In the genomic region with DNA sequence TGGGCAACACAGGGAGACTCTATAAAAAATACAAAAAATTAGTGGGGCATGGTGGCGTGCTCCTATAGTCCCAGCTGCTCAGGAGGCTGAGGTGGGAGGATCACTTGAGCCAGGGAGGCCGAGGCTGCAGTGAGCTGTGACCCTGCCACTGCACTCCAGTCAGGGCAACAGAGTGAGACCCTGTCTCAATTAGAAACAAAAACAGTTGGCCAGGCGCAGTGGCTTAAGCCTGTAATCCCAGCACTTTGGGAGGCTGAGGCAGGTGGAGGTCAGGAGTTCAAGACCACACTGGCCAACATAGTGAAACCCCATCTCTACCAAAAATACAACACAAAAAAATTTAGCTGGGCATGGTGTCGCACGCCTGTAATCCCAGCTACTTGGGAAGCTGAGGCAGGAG, we compare ENCODE assay signal across 8 cellular contexts. TPM values are rescaled to one million over a fixed set of nuclear protein-coding genes. Genes with fewer than 3 reads are reported as not detected.
DNase-seq lines count a peak whose midpoint lies in the region; ATAC-seq, FAIRE-seq and TF ChIP-seq lines count a peak whose summit lies in the region.
"Not testable (repeated sequence)": the region's sequence is repeated elsewhere in the genome, so short reads cannot be mapped to it uniquely, and the experiment has no call there.

No MANE protein-coding gene starts in this region.

- H3K9me3 Mint-ChIP-seq in CD4-positive, CD25-positive, alpha-beta regulatory T cell; activated T-cell treated with anti-CD3 and anti-CD28 coated beads, Interleukin-2, amount 50 U/mL, for 4 hours; nephron progenitor cell; stimulated activated naive CD8-positive, alpha-beta T cell treated with anti-CD3 and anti-CD28 coated beads, Interleukin-15, amount 100 ng/mL, for 72 hours: not testable (repeated sequence)

- H3K79me2 ChIP-seq in K562 (ENCODE audit: control insufficient read depth, insufficient read depth, low read length), result peaks cover 34% of the 10 kb centered on the region
- H3K79me2 ChIP-seq in HepG2 (ENCODE audit: insufficient read depth, low read length), result peaks cover 27% of the 10 kb centered on the region

- H3K27ac Mint-ChIP-seq in CD4-positive, CD25-positive, alpha-beta regulatory T cell; nephron progenitor cell: not testable (repeated sequence)
- peak overlapping the region; percentile 19 to 34 for H3K27ac Mint-ChIP-seq in stimulated activated naive CD8-positive, alpha-beta T cell treated with anti-CD3 and anti-CD28 coated beads, Interleukin-15, amount 100 ng/mL, for 72 hours

- not testable (repeated sequence) for TF ChIP-seq CTCF in HEK293 (tag by site-specific recombination; IDR thresholded peaks at IDR 0.05); K562 (IDR thresholded peaks at IDR 0.05 in 2 of 3, conservative IDR thresholded peaks at IDR 0.05 in 1 of 3; ENCODE audit: insufficient read depth in 2 of 3, low read depth in 1 of 3, low read length in 3 of 3); HepG2 (CRISPR knock-in tag; IDR thresholded peaks at IDR 0.05); nephron progenitor cell (IDR thresholded peaks at IDR 0.05)

- H3K4me3 Mint-ChIP-seq in CD4-positive, CD25-positive, alpha-beta regulatory T cell, result peak overlapping the region; percentile 22 to 66 (median 41)
- peak overlapping the region; percentile 8 for H3K4me3 Mint-ChIP-seq in activated T-cell treated with anti-CD3 and anti-CD28 coated beads, Interleukin-2, amount 50 U/mL, for 4 hours
- peak overlapping the region; percentile 11 for H3K4me3 Mint-ChIP-seq in nephron progenitor cell
- peak overlapping the region in 1 of 2 donors; percentile 5 for H3K4me3 Mint-ChIP-seq in stimulated activated naive CD8-positive, alpha-beta T cell treated with anti-CD3 and anti-CD28 coated beads, Interleukin-15, amount 100 ng/mL, for 72 hours

- TF ChIP-seq EP300 in K562 (IDR thresholded peaks at IDR 0.05; ENCODE audit: low read length); HepG2 (IDR thresholded peaks at IDR 0.05; ENCODE audit: low read depth in 2 of 2, low read length in 2 of 2); HepG2 (CRISPR knock-in tag; IDR thresholded peaks at IDR 0.05; ENCODE audit: borderline replicate concordance): not testable (repeated sequence)

- H3K4me1 ChIP-seq in CD4-positive, CD25-positive, alpha-beta regulatory T cell (ENCODE audit: control insufficient read depth, insufficient read depth, low read length, poor library complexity, severe bottlenecking), result peaks cover 29% of the 10 kb centered on the region
- H3K4me1 ChIP-seq in HEK293 (ENCODE audit: control insufficient read depth, insufficient read depth, low read length), result not testable (repeated sequence)
- H3K4me1 ChIP-seq in K562 (replicated peaks in 1 of 2; ENCODE audit: control insufficient read depth in 2 of 2, insufficient read depth in 2 of 2, low read length in 2 of 2), result peaks cover 0 to 10% of the 10 kb centered on the region in 2 experiments; a peak in 1 of 5 replicates
- H3K4me1 ChIP-seq in HepG2 (ENCODE audit: insufficient read depth, low read length), result peaks cover 25% of the 10 kb centered on the region

- 94% methylated on average over 5 of the region's 5 CpGs for WGBS in K562 (ENCODE audit: insufficient coverage, low coverage, missing lambda C conversion rate)
- 100% methylated on average over 5 of the region's 5 CpGs for WGBS in HepG2 (ENCODE audit: low lambda C conversion rate)

- TF ChIP-seq RAD21 in K562 (CRISPR knock-in tag; conservative IDR thresholded peaks at IDR 0.05 in 1 of 2, IDR thresholded peaks at IDR 0.05 in 1 of 2); HepG2 (CRISPR knock-in tag; IDR thresholded peaks at IDR 0.05): not testable (repeated sequence)

- not testable (repeated sequence) for H3K27me3 Mint-ChIP-seq in CD4-positive, CD25-positive, alpha-beta regulatory T cell; activated T-cell treated with anti-CD3 and anti-CD28 coated beads, Interleukin-2, amount 50 U/mL, for 4 hours (ENCODE audit: low read depth); nephron progenitor cell (ENCODE audit: low read depth, poor library complexity); stimulated activated naive CD8-positive, alpha-beta T cell treated with anti-CD3 and anti-CD28 coated beads, Interleukin-15, amount 100 ng/mL, for 72 hours

- in situ Hi-C loops in K562 (cut with MboI); HepG2 (cut with HindIII; ENCODE audit: extremely low pct_ligation_motif_present, low pct_unique_long_range_greater_than_20kb): not testable (repeated sequence)

- not testable (repeated sequence) for H3K9me1 ChIP-seq in K562 (ENCODE audit: control insufficient read depth, insufficient read depth, low read length)

- CTCF ChIA-PET in HEK293 (lab: Yijun Ruan, JAX); K562 (lab: Yijun Ruan, JAX; ENCODE audit: low intra/inter-chr PET ratio); HepG2 (lab: Yijun Ruan, JAX; ENCODE audit: low intra/inter-chr PET ratio, low total read pairs): not testable (repeated sequence)

- not testable (repeated sequence) for H3K36me3 ChIP-seq in CD4-positive, CD25-positive, alpha-beta regulatory T cell (ENCODE audit: control insufficient read depth, insufficient read depth, low read length); HEK293 (ENCODE audit: control insufficient read depth in 2 of 2, insufficient read depth in 1 of 2, low read length in 2 of 2); SK-N-MC (ENCODE audit: insufficient read depth, low read length); K562 (ENCODE audit: control insufficient read depth, insufficient read depth, low read length); HepG2 (replicated peaks in 1 of 2; ENCODE audit: control insufficient read depth in 1 of 2, insufficient read depth in 2 of 2, low read length in 2 of 2)

- POLR2A ChIA-PET in HEK293 (lab: Yijun Ruan, JAX), result not testable (repeated sequence)
- POLR2A ChIA-PET in K562 (lab: Yijun Ruan, JAX) (interaction anchor here (0.6 to 2.0 kb wide), 3 partner anchors 11 to 33 kb away, joined by 4 to 6 read pairs (median 4); no protein-coding TSS in a partner anchor), HepG2 (lab: Yijun Ruan, JAX) (interaction anchor here (1.3 kb wide), 1 partner anchor 10 kb away, joined by 5 read pairs; no protein-coding TSS in a partner anchor)

- H3K36me3 Mint-ChIP-seq in CD4-positive, CD25-positive, alpha-beta regulatory T cell; activated T-cell treated with anti-CD3 and anti-CD28 coated beads, Interleukin-2, amount 50 U/mL, for 4 hours (ENCODE audit: insufficient read depth); nephron progenitor cell (ENCODE audit: low read depth): not testable (repeated sequence)

- not testable (repeated sequence) for H3K4me2 ChIP-seq in K562 (ENCODE audit: insufficient read depth, low read length); HepG2 (ENCODE audit: low read depth, low read length)

- H3K9ac ChIP-seq in SK-N-MC (ENCODE audit: insufficient read length); HepG2 (ENCODE audit: insufficient read depth, low read depth, low read length): not testable (repeated sequence)
- peak overlapping the region in 1 of 2 experiments; percentile 26; a peak in 1 of 4 replicates for H3K9ac ChIP-seq in K562 (ENCODE audit: insufficient read depth in 1 of 2, low read depth in 2 of 2, low read length in 2 of 2)

- TF ChIP-seq POLR2A in K562 (conservative IDR thresholded peaks at IDR 0.05); HepG2 (IDR thresholded peaks at IDR 0.05; ENCODE audit: insufficient read depth in 1 of 2, low read depth in 2 of 2, low read length in 2 of 2): not testable (repeated sequence)

- peaks cover 10 to 33% (median 21%) of the 10 kb centered on the region in 4 donors for H3K4me1 Mint-ChIP-seq in CD4-positive, CD25-positive, alpha-beta regulatory T cell
- peaks cover 16% of the 10 kb centered on the region for H3K4me1 Mint-ChIP-seq in activated T-cell treated with anti-CD3 and anti-CD28 coated beads, Interleukin-2, amount 50 U/mL, for 4 hours (ENCODE audit: low read depth)
- H3K4me1 Mint-ChIP-seq in nephron progenitor cell, result peaks cover 28% of the 10 kb centered on the region
- H3K4me1 Mint-ChIP-seq in stimulated activated naive CD8-positive, alpha-beta T cell treated with anti-CD3 and anti-CD28 coated beads, Interleukin-15, amount 100 ng/mL, for 72 hours, result peaks cover 17% of the 10 kb centered on the region

- H3K4me3 ChIP-seq in CD4-positive, CD25-positive, alpha-beta regulatory T cell (ENCODE audit: low read depth, low read length); HEK293 (ENCODE audit: low read depth, low read length); SK-N-MC; K562; HepG2 (replicated peaks in 1 of 3; ENCODE audit: insufficient read depth in 1 of 3, low read depth in 2 of 3, low read length in 3 of 3): not testable (repeated sequence)

- not testable (repeated sequence) for FAIRE-seq in K562 (lab: Jason Lieb, UNC); HepG2 (lab: Jason Lieb, UNC)

- intact Hi-C loops in K562 (cut with micrococcal nuclease), result loop anchor here (5.0 kb wide), 2 partner anchors 37 to 63 kb away; partner anchors contain the start of gene ACTR6
- intact Hi-C loops in HepG2 (cut with micrococcal nuclease; ENCODE audit: unreplicated experiment), result loop anchor here (5.0 kb wide), 2 partner anchors 63 to 123 kb away; partner anchors contain the start of genes ACTR6 and BLTP3B

- DNase-seq in CD4-positive, CD25-positive, alpha-beta regulatory T cell; SK-N-MC (ENCODE audit: low read depth, low spot score); activated T-cell treated with anti-CD3 and anti-CD28 coated beads, Interleukin-2, amount 50 U/mL, for 4 hours; K562 (ENCODE audit: extremely low read depth in 1 of 4, low spot score in 3 of 4); HepG2 (ENCODE audit: low spot score); nephron progenitor cell; stimulated activated naive CD8-positive, alpha-beta T cell treated with anti-CD3 and anti-CD28 coated beads, Interleukin-15, amount 100 ng/mL, for 72 hours: not testable (repeated sequence)

- H4K20me1 ChIP-seq in K562 (replicated peaks; ENCODE audit: control insufficient read depth, insufficient read depth, low read length), result not testable (repeated sequence)
- H4K20me1 ChIP-seq in HepG2 (ENCODE audit: insufficient read depth, low read length), result peaks cover 10% of the 10 kb centered on the region; the same call in 1 of the 2 replicates

- H2AFZ ChIP-seq in K562 (ENCODE audit: low read depth, low read length); HepG2 (ENCODE audit: low read length): not testable (repeated sequence)

- not testable (repeated sequence) for H3K9me3 ChIP-seq in CD4-positive, CD25-positive, alpha-beta regulatory T cell (ENCODE audit: control insufficient read depth in 2 of 2, low read length in 2 of 2); HEK293 (ENCODE audit: control insufficient read depth, insufficient read depth, low read depth, low read length); SK-N-MC (ENCODE audit: low read depth, low read length); K562 (replicated peaks; ENCODE audit: control insufficient read depth, insufficient read depth, low read depth, low read length); HepG2 (ENCODE audit: low read length)

- not testable (repeated sequence) for H3K27me3 ChIP-seq in CD4-positive, CD25-positive, alpha-beta regulatory T cell (ENCODE audit: control insufficient read depth, insufficient read depth, low read length); K562 (ENCODE audit: control insufficient read depth in 2 of 2, insufficient read depth in 2 of 2, low read length in 2 of 2); HepG2 (ENCODE audit: control insufficient read depth in 1 of 2, insufficient read depth in 2 of 2, low read length in 2 of 2)

- not testable (repeated sequence) for H3K27ac ChIP-seq in CD4-positive, CD25-positive, alpha-beta regulatory T cell (ENCODE audit: insufficient read depth, low read length, poor library complexity, severe bottlenecking); HEK293 (ENCODE audit: extremely low read depth, low read depth, low read length); K562 (ENCODE audit: extremely low read depth, low read depth, low read length); HepG2 (ENCODE audit: extremely low read length, insufficient read depth, low read length)
- peak overlapping the region; percentile 65; the same call in 1 of the 2 replicates for H3K27ac ChIP-seq in SK-N-MC

- BruUV-seq in K562 (replicated peaks; lab: Mats Ljungman, UMichigan); HepG2 (replicated peaks; lab: Mats Ljungman, UMichigan): not testable (repeated sequence)

- not testable (repeated sequence) for ATAC-seq in CD4-positive, CD25-positive, alpha-beta regulatory T cell (ENCODE audit: low read depth in 2 of 2); activated T-cell treated with anti-CD3 and anti-CD28 coated beads, Interleukin-2, amount 50 U/mL, for 4 hours; K562; HepG2; stimulated activated naive CD8-positive, alpha-beta T cell treated with anti-CD3 and anti-CD28 coated beads, Interleukin-15, amount 100 ng/mL, for 72 hours

RNA-seq across cellular contexts. Expression of gene DEPDC4, which starts 1.8 kb away (rescaled TPM):
- total RNA-seq in CD4-positive, CD25-positive, alpha-beta regulatory T cell, result not detected
- polyA plus RNA-seq in CD4-positive, CD25-positive, alpha-beta regulatory T cell, result 1 to 10 TPM in 1 of 4 donors, under 1 TPM in 2, not detected in 1; 0.31 to 1.1 (median 0.50) TPM
- total RNA-seq in activated T-cell treated with anti-CD3 and anti-CD28 coated beads, Interleukin-2, amount 50 U/mL, for 4 hours, result 1 to 10 TPM in 1 of 3 donors, under 1 TPM in 2; 0.51 to 1.2 (median 0.53) TPM
- 2.5 and 13.4 TPM in 2 replicates for total RNA-seq in K562 (2011; cell fraction: chromatin; rRNA removed; ENCODE audit: low replicate concordance)
- 2.3 and 2.8 TPM in 2 replicates for total RNA-seq in K562 (2011; cell fraction: nucleolus; rRNA removed)
- total RNA-seq in K562 (2011; cell fraction: nucleoplasm; rRNA removed), result 5.1 and 5.5 TPM in 2 replicates
- 3.0 and 3.6 TPM in 2 replicates for total RNA-seq in K562 (2014; rRNA removed)
- 6.9 and 8.8 TPM in 2 replicates for total RNA-seq in K562 (2014; rRNA removed; fragmentation: Illumina TruSeq; extraction: Trizol)
- total RNA-seq in K562 (2015; rRNA removed; fragmentation: Illumina TruSeq; extraction: Trizol), result 4.6 and 5.0 TPM in 2 replicates
- total RNA-seq in K562 (2021), result 4.3 and 5.7 TPM in 2 replicates
- polyA plus RNA-seq in K562 (2011; rRNA removed), result 5.2 and 9.5 TPM in 2 replicates
- polyA plus RNA-seq in K562 (2011; cell fraction: cytosol; rRNA removed), result 0.73 and 1.1 TPM in 2 replicates
- polyA plus RNA-seq in K562 (2011; cell fraction: nucleus; rRNA removed), result 1.8 and 3.6 TPM in 2 replicates
- 4.3 and 7.1 TPM in 2 replicates for polyA plus RNA-seq in K562 (2012)
- 7.3 and 8.3 TPM in 2 replicates for polyA plus RNA-seq in K562 (2014; fragmentation: Illumina TruSeq; extraction: Trizol)
- 10 to 100 TPM; 11.9 to 13.2 TPM for polyA plus RNA-seq in K562 (2014; fragmentation: Nextera tagmentation; extraction: Ambion mirVana)
- 5.6 and 7.4 TPM in 2 replicates for polyA plus RNA-seq in K562 (2014; rRNA removed)
- polyA minus RNA-seq in K562 (2011; rRNA and poly(A)+ RNA removed), result 4.7 and 9.5 TPM in 2 replicates
- 2.3 and 3.1 TPM in 2 replicates for polyA minus RNA-seq in K562 (2011; cell fraction: cytosol; rRNA and poly(A)+ RNA removed)
- polyA minus RNA-seq in K562 (2011; cell fraction: nucleus; rRNA and poly(A)+ RNA removed), result 4.4 TPM in 2 replicates
- total RNA-seq in HepG2 (2016; rRNA removed; fragmentation: Illumina TruSeq; extraction: Trizol), result 5.7 and 6.6 TPM in 2 replicates
- total RNA-seq in HepG2 (2016; cell fraction: cytosol; rRNA removed; fragmentation: Illumina TruSeq; extraction: Trizol; ENCODE audit: low read depth), result 2.9 and 4.6 TPM in 2 replicates
- total RNA-seq in HepG2 (2016; cell fraction: insoluble cytoplasmic fraction; rRNA removed; fragmentation: Illumina TruSeq; extraction: Trizol), result 6.5 and 7.4 TPM in 2 replicates
- total RNA-seq in HepG2 (2016; cell fraction: membrane; rRNA removed; fragmentation: Illumina TruSeq; extraction: Trizol), result 2.8 and 4.0 TPM in 2 replicates
- 6.1 and 8.7 TPM in 2 replicates for total RNA-seq in HepG2 (2016; cell fraction: nucleus; rRNA removed; fragmentation: Illumina TruSeq; extraction: Trizol)
- 1.5 and 2.2 TPM in 2 replicates for polyA plus RNA-seq in HepG2 (2011; rRNA removed)
- 1.7 and 4.9 TPM in 2 replicates for polyA plus RNA-seq in HepG2 (2011; cell fraction: cytosol; rRNA removed)
- 1.1 and 1.6 TPM in 2 replicates for polyA plus RNA-seq in HepG2 (2011; cell fraction: nucleus; rRNA removed)
- polyA plus RNA-seq in HepG2 (2012), result 1.6 and 3.5 TPM in 2 replicates
- polyA plus RNA-seq in HepG2 (2016; cell fraction: cytosol; fragmentation: Illumina TruSeq; extraction: Trizol; ENCODE audit: low read depth), result 1.8 and 2.8 TPM in 2 replicates
- 5.9 and 6.8 TPM in 2 replicates for polyA plus RNA-seq in HepG2 (2016; cell fraction: insoluble cytoplasmic fraction; fragmentation: Illumina TruSeq; extraction: Trizol; ENCODE audit: low read depth)
- polyA plus RNA-seq in HepG2 (2016; cell fraction: membrane; fragmentation: Illumina TruSeq; extraction: Trizol; ENCODE audit: low read depth), result 2.6 and 3.5 TPM in 2 replicates
- 1.7 and 7.0 TPM in 2 replicates for polyA plus RNA-seq in HepG2 (2016; cell fraction: nucleus; fragmentation: Illumina TruSeq; extraction: Trizol; ENCODE audit: insufficient read depth, low read depth)
- 0.44 and 1.1 TPM in 2 replicates for polyA minus RNA-seq in HepG2 (2011; rRNA and poly(A)+ RNA removed; ENCODE audit: low replicate concordance)
- 1.6 and 2.0 TPM in 2 replicates for polyA minus RNA-seq in HepG2 (2011; cell fraction: cytosol; rRNA and poly(A)+ RNA removed)
- 8.1 and 9.9 TPM in 2 replicates for polyA minus RNA-seq in HepG2 (2011; cell fraction: nucleus; rRNA and poly(A)+ RNA removed)

RNA-seq across cellular contexts. Expression of gene SCYL2, which starts 1.9 kb away (rescaled TPM):
- 41.8 TPM for total RNA-seq in CD4-positive, CD25-positive, alpha-beta regulatory T cell
- 10 to 100 TPM; 17.0 to 23.4 (median 20.7) TPM for polyA plus RNA-seq in CD4-positive, CD25-positive, alpha-beta regulatory T cell
- 10 to 100 TPM; 32.2 to 37.5 (median 34.4) TPM for total RNA-seq in activated T-cell treated with anti-CD3 and anti-CD28 coated beads, Interleukin-2, amount 50 U/mL, for 4 hours
- 23.8 and 82.4 TPM in 2 replicates for total RNA-seq in K562 (2011; cell fraction: chromatin; rRNA removed; ENCODE audit: low replicate concordance)
- total RNA-seq in K562 (2011; cell fraction: nucleolus; rRNA removed), result 8.8 and 13.7 TPM in 2 replicates
- total RNA-seq in K562 (2011; cell fraction: nucleoplasm; rRNA removed), result 23.8 and 28.7 TPM in 2 replicates
- total RNA-seq in K562 (2014; rRNA removed) (27.3 and 28.2 TPM in 2 replicates), K562 (2014; rRNA removed; fragmentation: Illumina TruSeq; extraction: Trizol) (46.9 and 53.9 TPM in 2 replicates), K562 (2015; rRNA removed; fragmentation: Illumina TruSeq; extraction: Trizol) (42.3 and 49.0 TPM in 2 replicates), K562 (2021) (35.2 and 39.1 TPM in 2 replicates), HepG2 (2016; rRNA removed; fragmentation: Illumina TruSeq; extraction: Trizol) (28.8 and 41.9 TPM in 2 replicates)
- polyA plus RNA-seq in K562 (2011; rRNA removed) (24.4 and 32.9 TPM in 2 replicates), K562 (2014; fragmentation: Illumina TruSeq; extraction: Trizol) (33.9 and 39.8 TPM in 2 replicates), K562 (2014; fragmentation: Nextera tagmentation; extraction: Ambion mirVana) (10 to 100 TPM in 1 of 2 experiments, 1 to 10 TPM in 1; 9.9 to 11.8 TPM), K562 (2014; rRNA removed) (18.5 and 18.7 TPM in 2 replicates), HepG2 (2011; rRNA removed) (9.3 and 11.4 TPM in 2 replicates)
- 7.0 and 14.3 TPM in 2 replicates for polyA plus RNA-seq in K562 (2011; cell fraction: cytosol; rRNA removed)
- 15.6 and 17.8 TPM in 2 replicates for polyA plus RNA-seq in K562 (2011; cell fraction: nucleus; rRNA removed)
- polyA plus RNA-seq in K562 (2012), result 21.7 and 31.6 TPM in 2 replicates
- polyA minus RNA-seq in K562 (2011; rRNA and poly(A)+ RNA removed), result 61.6 and 68.9 TPM in 2 replicates
- polyA minus RNA-seq in K562 (2011; cell fraction: cytosol; rRNA and poly(A)+ RNA removed), result 26.4 and 29.7 TPM in 2 replicates
- polyA minus RNA-seq in K562 (2011; cell fraction: nucleus; rRNA and poly(A)+ RNA removed), result 17.4 and 24.2 TPM in 2 replicates
- total RNA-seq in HepG2 (2016; cell fraction: cytosol; rRNA removed; fragmentation: Illumina TruSeq; extraction: Trizol; ENCODE audit: low read depth), result 57.9 and 65.3 TPM in 2 replicates
- 26.5 and 42.6 TPM in 2 replicates for total RNA-seq in HepG2 (2016; cell fraction: insoluble cytoplasmic fraction; rRNA removed; fragmentation: Illumina TruSeq; extraction: Trizol)
- 20.6 and 24.8 TPM in 2 replicates for total RNA-seq in HepG2 (2016; cell fraction: membrane; rRNA removed; fragmentation: Illumina TruSeq; extraction: Trizol)
- 35.3 and 36.6 TPM in 2 replicates for total RNA-seq in HepG2 (2016; cell fraction: nucleus; rRNA removed; fragmentation: Illumina TruSeq; extraction: Trizol)
- polyA plus RNA-seq in HepG2 (2011; cell fraction: cytosol; rRNA removed), result 5.1 and 8.8 TPM in 2 replicates
- polyA plus RNA-seq in HepG2 (2011; cell fraction: nucleus; rRNA removed), result 8.6 and 9.3 TPM in 2 replicates
- 15.7 and 16.0 TPM in 2 replicates for polyA plus RNA-seq in HepG2 (2012)
- polyA plus RNA-seq in HepG2 (2016; cell fraction: cytosol; fragmentation: Illumina TruSeq; extraction: Trizol; ENCODE audit: low read depth), result 1.2 and 1.4 TPM in 2 replicates
- 28.2 and 30.7 TPM in 2 replicates for polyA plus RNA-seq in HepG2 (2016; cell fraction: insoluble cytoplasmic fraction; fragmentation: Illumina TruSeq; extraction: Trizol; ENCODE audit: low read depth)
- 4.9 and 5.7 TPM in 2 replicates for polyA plus RNA-seq in HepG2 (2016; cell fraction: membrane; fragmentation: Illumina TruSeq; extraction: Trizol; ENCODE audit: low read depth)
- polyA plus RNA-seq in HepG2 (2016; cell fraction: nucleus; fragmentation: Illumina TruSeq; extraction: Trizol; ENCODE audit: insufficient read depth, low read depth), result 31.7 and 38.1 TPM in 2 replicates
- polyA minus RNA-seq in HepG2 (2011; rRNA and poly(A)+ RNA removed; ENCODE audit: low replicate concordance), result 23.2 and 39.5 TPM in 2 replicates
- 17.8 and 20.7 TPM in 2 replicates for polyA minus RNA-seq in HepG2 (2011; cell fraction: cytosol; rRNA and poly(A)+ RNA removed)
- polyA minus RNA-seq in HepG2 (2011; cell fraction: nucleus; rRNA and poly(A)+ RNA removed), result 35.4 and 53.0 TPM in 2 replicates
